Comparison of ENCODE assay signal across 16 cellular contexts in the genomic region with DNA sequence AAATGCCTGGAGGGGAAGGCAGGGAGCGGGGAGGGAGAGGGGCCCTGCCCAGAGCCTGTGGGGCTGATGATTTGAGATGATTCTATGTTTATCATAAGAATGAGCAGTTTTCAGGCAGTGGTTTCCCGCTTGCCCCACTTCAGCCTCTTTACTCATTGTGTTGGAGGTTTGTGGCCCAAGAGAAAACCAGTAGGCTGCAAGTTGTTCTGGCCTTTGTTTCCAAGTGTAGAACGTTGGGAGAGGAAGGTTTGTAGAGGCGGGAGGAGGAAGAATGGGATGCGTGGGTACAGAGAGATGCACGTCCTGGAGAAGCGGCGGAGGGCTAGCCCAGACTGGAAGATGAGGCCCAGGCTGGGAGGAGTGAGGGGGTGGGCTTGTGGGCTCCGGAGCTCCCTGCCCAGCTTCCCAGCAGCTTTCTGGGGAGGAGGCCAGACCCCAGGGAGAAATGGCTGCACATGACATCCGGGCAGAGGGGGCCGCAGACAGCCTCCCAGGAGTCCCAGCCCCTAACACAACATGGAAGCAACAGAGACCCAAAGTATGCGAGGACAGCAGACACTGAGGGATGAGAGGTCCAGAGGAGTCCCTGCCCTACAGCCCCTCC. TPM values are rescaled to one million over a fixed set of nuclear protein-coding genes. Genes with fewer than 3 reads are reported as not detected.
A peak's percentile ranks its signal among the peaks of the same experiment; 100 is the strongest.
DNase-seq lines count a peak whose midpoint lies in the region; ATAC-seq and TF ChIP-seq lines count a peak whose summit lies in the region.
"Had no signal": no experiment of that assay in that cellular context is flagged by ENCODE, and none has a peak within 500 bp of the region (broad histone marks: within the 10 kb centered on the region; RNA-seq: fewer than 3 reads in every experiment).

No MANE protein-coding gene starts in this region.

- H2AFZ ChIP-seq in mesenchymal stem cell (ENCODE audit: low read depth, low read length) = no peak overlapping the region

- H3K27ac Mint-ChIP-seq in activated naive CD4-positive, alpha-beta T cell treated with anti-CD3 and anti-CD28 coated beads, Interleukin-2, amount 10 ng/mL, durations not matched to agents 7 days and 5 days = no peak overlapping the region

- H2BK5ac ChIP-seq in mesenchymal stem cell (ENCODE audit: low read depth, low read length, poor library complexity, severe bottlenecking) = no peak overlapping the region

- H3K4me2 ChIP-seq in mesenchymal stem cell (ENCODE audit: low read length, poor library complexity, severe bottlenecking) = no peak overlapping the region
- H3K4me2 ChIP-seq: BLaER1 treated with 17β-estradiol and CSF1 and Interleukin-3, amounts not matched to agents 10 nM and 100 nM had no signal

- H4K91ac ChIP-seq in mesenchymal stem cell (ENCODE audit: low read length) = no peak overlapping the region

- ATAC-seq in RWPE2 (ENCODE audit: low read depth) = no peak
- ATAC-seq in sciatic nerve = no peak

- no peak overlapping the region for H3K4me3 Mint-ChIP-seq in activated naive CD4-positive, alpha-beta T cell treated with anti-CD3 and anti-CD28 coated beads, Interleukin-2, amount 10 ng/mL, durations not matched to agents 7 days and 5 days

- peak overlapping the region; percentile 17 for H2BK15ac ChIP-seq in mesenchymal stem cell (ENCODE audit: low read depth, poor library complexity, severe bottlenecking)

- H2BK12ac ChIP-seq in mesenchymal stem cell (ENCODE audit: low read length in 2 of 2) = no peak overlapping the region

- H3K27me3 ChIP-seq in RWPE2 (ENCODE audit: insufficient read depth, poor library complexity, severe bottlenecking) (no peaks in the 10 kb centered on the region), mesenchymal stem cell (ENCODE audit: control insufficient read depth in 1 of 2, insufficient read depth in 1 of 2, low read length in 2 of 2) (peaks cover 0 to 63% of the 10 kb centered on the region in 2 experiments)
- H3K27me3 ChIP-seq: BLaER1 treated with 17β-estradiol and CSF1 and Interleukin-3, amounts not matched to agents 10 nM and 100 nM; Peyer's patch had no signal

- H4K8ac ChIP-seq in mesenchymal stem cell (ENCODE audit: low read length) = no peak overlapping the region

- DNase-seq in activated naive CD4-positive, alpha-beta T cell treated with anti-CD3 and anti-CD28 coated beads, Interleukin-2, amount 10 ng/mL, durations not matched to agents 7 days and 5 days = peak; percentile 1
- DNase-seq in activated naive CD4-positive, alpha-beta T cell treated with anti-CD3 and anti-CD28 coated beads, Interleukin-2, amount 50 U/mL, for 16 hours = no peak
- DNase-seq in RWPE2 (ENCODE audit: low spot score) (peak; percentile 49), mesenchymal stem cell (no peak), sciatic nerve (ENCODE audit: low spot score) (peak; percentile 19), NCI-H187 (lab: John Stamatoyannopoulos, UW) (no peak), GM10266 (ENCODE audit: extremely low spot score) (no peak)
- DNase-seq in activated CD4-positive, alpha-beta T cell treated with anti-CD3 and anti-CD28 coated beads for 48 hours = no peak
- DNase-seq: Karpas-422, NCI-H1417 treated with DMSO at 0.1 percent for 48 hours, NCI-H2081 treated with DMSO at 0.1 percent for 48 hours, NCI-H524 had no signal

- H3K4me1 Mint-ChIP-seq in activated naive CD4-positive, alpha-beta T cell treated with anti-CD3 and anti-CD28 coated beads, Interleukin-2, amount 10 ng/mL, durations not matched to agents 7 days and 5 days = no peaks in the 10 kb centered on the region

- H3K4ac ChIP-seq in mesenchymal stem cell (ENCODE audit: low read depth in 1 of 2, low read length in 2 of 2) = no peak overlapping the region

- H3K14ac ChIP-seq in mesenchymal stem cell (ENCODE audit: low read length in 2 of 2) = no peak overlapping the region

- H3K27me3 Mint-ChIP-seq in activated naive CD4-positive, alpha-beta T cell treated with anti-CD3 and anti-CD28 coated beads, Interleukin-2, amount 10 ng/mL, durations not matched to agents 7 days and 5 days = no peaks in the 10 kb centered on the region

- H3K9ac ChIP-seq in mesenchymal stem cell (ENCODE audit: low read length) = no peak overlapping the region
- H3K9ac ChIP-seq: BLaER1 treated with 17β-estradiol and CSF1 and Interleukin-3, amounts not matched to agents 10 nM and 100 nM had no signal

- no peak overlapping the region for H2BK120ac ChIP-seq in mesenchymal stem cell (ENCODE audit: low read depth, low read length)

- H2AK5ac ChIP-seq in mesenchymal stem cell (ENCODE audit: low read length, severe bottlenecking) = no peak overlapping the region

- H3K18ac ChIP-seq in mesenchymal stem cell (ENCODE audit: low read depth in 1 of 2, low read length in 2 of 2) = no peak overlapping the region

- H3K4me3 ChIP-seq in RWPE2 (ENCODE audit: severe bottlenecking) = no peak overlapping the region
- H3K4me3 ChIP-seq in mesenchymal stem cell (ENCODE audit: insufficient read depth in 1 of 2, low read depth in 1 of 2, low read length in 2 of 2) = no peak overlapping the region
- H3K4me3 ChIP-seq: BLaER1 treated with 17β-estradiol and CSF1 and Interleukin-3, amounts not matched to agents 10 nM and 100 nM; HAP-1; Peyer's patch had no signal

- H3K4me1 ChIP-seq in RWPE2 (ENCODE audit: insufficient read depth, poor library complexity, severe bottlenecking) (no peaks in the 10 kb centered on the region), mesenchymal stem cell (ENCODE audit: control insufficient read depth, insufficient read depth, low read depth, low read length) (peaks cover 16% of the 10 kb centered on the region)
- H3K4me1 ChIP-seq: HAP-1, Peyer's patch had no signal

- no peak overlapping the region for H3K23ac ChIP-seq in mesenchymal stem cell (ENCODE audit: low read length in 2 of 2)

- H3K79me1 ChIP-seq in mesenchymal stem cell (replicated peaks; ENCODE audit: low read length, poor library complexity, severe bottlenecking) = no peaks in the 10 kb centered on the region

- no peak for TF ChIP-seq CTCF in RWPE2 (IDR thresholded peaks at IDR 0.05; ENCODE audit: poor library complexity, severe bottlenecking)
- TF ChIP-seq CTCF in GM10266 (IDR thresholded peaks at IDR 0.05; ENCODE audit: control insufficient read depth, insufficient read depth, low read depth, missing control alignments) = no peak

- H3K27ac ChIP-seq in RWPE2 (ENCODE audit: poor library complexity, severe bottlenecking) (no peak overlapping the region), mesenchymal stem cell (ENCODE audit: low read length, poor library complexity, severe bottlenecking) (no peak overlapping the region)
- H3K27ac ChIP-seq: BLaER1 treated with 17β-estradiol and CSF1 and Interleukin-3, amounts not matched to agents 10 nM and 100 nM; Peyer's patch had no signal

- CTCF ChIA-PET in activated naive CD4-positive, alpha-beta T cell treated with anti-CD3 and anti-CD28 coated beads, Interleukin-2, amount 10 ng/mL, durations not matched to agents 7 days and 5 days (lab: Charles Lee) = interaction anchor here (0.6 kb wide), 1 partner anchor 12 kb away, joined by 3 read pairs; no protein-coding TSS in a partner anchor

- H3K36me3 Mint-ChIP-seq in activated naive CD4-positive, alpha-beta T cell treated with anti-CD3 and anti-CD28 coated beads, Interleukin-2, amount 10 ng/mL, durations not matched to agents 7 days and 5 days = no peaks in the 10 kb centered on the region

- 76% methylated on average over 10 of the region's 12 CpGs for WGBS in mesenchymal stem cell

- H3K9me3 ChIP-seq in RWPE2 (ENCODE audit: severe bottlenecking) (no peaks in the 10 kb centered on the region), mesenchymal stem cell (ENCODE audit: control insufficient read depth, low read length) (no peaks in the 10 kb centered on the region)
- H3K9me3 ChIP-seq: BLaER1 treated with 17β-estradiol and CSF1 and Interleukin-3, amounts not matched to agents 10 nM and 100 nM; HAP-1; Peyer's patch had no signal

- intact Hi-C loops in sciatic nerve (cut with DNase I) = no loop called here

- H3K36me3 ChIP-seq in RWPE2 (ENCODE audit: low read depth) (no peaks in the 10 kb centered on the region), mesenchymal stem cell (ENCODE audit: control insufficient read depth in 1 of 2, insufficient read depth in 2 of 2, low read depth in 1 of 2, low read length in 2 of 2) (no peaks in the 10 kb centered on the region)
- H3K36me3 ChIP-seq: BLaER1 treated with 17β-estradiol and CSF1 and Interleukin-3, amounts not matched to agents 10 nM and 100 nM; HAP-1; Peyer's patch had no signal

- H3K9me3 Mint-ChIP-seq in activated naive CD4-positive, alpha-beta T cell treated with anti-CD3 and anti-CD28 coated beads, Interleukin-2, amount 10 ng/mL, durations not matched to agents 7 days and 5 days = no peaks in the 10 kb centered on the region

RNA-seq across cellular contexts. Expression of a gene that starts 5.3 kb away (rescaled TPM):
- not detected for polyA plus RNA-seq in mesenchymal stem cell (2013, experiment 1 of 2)
- not detected for polyA plus RNA-seq in mesenchymal stem cell (2013, experiment 2 of 2)
- total RNA-seq in sciatic nerve = not detected
- total RNA-seq: A172 had no signal

RNA-seq across cellular contexts. Expression of a gene that starts 56.8 kb away (rescaled TPM):
- polyA plus RNA-seq in mesenchymal stem cell (2013, experiment 1 of 2) = not detected
- not detected for polyA plus RNA-seq in mesenchymal stem cell (2013, experiment 2 of 2)
- not detected for total RNA-seq in sciatic nerve
- total RNA-seq: A172, Peyer's patch had no signal

RNA-seq across cellular contexts. Expression of a gene that starts 57.0 kb away (rescaled TPM):
- 34.2 TPM for polyA plus RNA-seq in mesenchymal stem cell (2013, experiment 1 of 2)
- 32.4 TPM for polyA plus RNA-seq in mesenchymal stem cell (2013, experiment 2 of 2)
- 60.4 TPM for total RNA-seq in sciatic nerve

Comparison
In these comparisons a context has a peak if more than half of its experiments do, and no peak if none do; other contexts are left out.
1. DNase-seq: peak in activated naive CD4-positive, alpha-beta T cell treated with anti-CD3 and anti-CD28 coated beads, Interleukin-2, amount 10 ng/mL, durations not matched to agents 7 days and 5 days (single experiment), RWPE2 (single experiment) and sciatic nerve (single experiment); none in activated naive CD4-positive, alpha-beta T cell treated with anti-CD3 and anti-CD28 coated beads, Interleukin-2, amount 50 U/mL, for 16 hours (single experiment), mesenchymal stem cell (single experiment), NCI-H187 (0 of 2), activated CD4-positive, alpha-beta T cell treated with anti-CD3 and anti-CD28 coated beads for 48 hours (single experiment) and GM10266 (single experiment).